Comparison of ENCODE assay signal across 1 cellular context in genomic region chr14:24138396-24139271, GRCh38.
TF ChIP-seq lines count a peak whose summit lies in the region.

No MANE protein-coding gene starts in this region.

TF ChIP-seq in HCT116, 20 proteins besides CTCF, POLR2A, EP300 and RAD21:
- TF ChIP-seq EGR1 (IDR thresholded peaks at IDR 0.05; ENCODE audit: low read depth) (no peak), ELF1 (IDR thresholded peaks at IDR 0.05; ENCODE audit: borderline replicate concordance, low read depth) (no peak), TCF7L2 (IDR thresholded peaks at IDR 0.05; ENCODE audit: borderline replicate concordance, extremely low read depth, insufficient read depth, insufficient read length) (no peak), ZNF274 (IDR thresholded peaks at IDR 0.05; ENCODE audit: low read depth, low read length) (no peak), ZBTB33 (IDR thresholded peaks at IDR 0.05; ENCODE audit: extremely low read depth, insufficient replicate concordance, low read length) (no peak), ZFX (IDR thresholded peaks at IDR 0.05) (no peak), EZH2 (IDR thresholded peaks at IDR 0.05) (no peak), SIN3A (IDR thresholded peaks at IDR 0.05; ENCODE audit: low read depth) (no peak), CBX3 (IDR thresholded peaks at IDR 0.05; ENCODE audit: low read depth) (no peak), REST (IDR thresholded peaks at IDR 0.05; ENCODE audit: low read depth) (no peak)
- TF ChIP-seq, protein P1, sequence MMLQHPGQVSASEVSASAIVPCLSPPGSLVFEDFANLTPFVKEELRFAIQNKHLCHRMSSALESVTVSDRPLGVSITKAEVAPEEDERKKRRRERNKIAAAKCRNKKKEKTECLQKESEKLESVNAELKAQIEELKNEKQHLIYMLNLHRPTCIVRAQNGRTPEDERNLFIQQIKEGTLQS (IDR thresholded peaks at IDR 0.05), result no peak
